9 cellular contexts compared by ENCODE assay signal in genomic region chr2:3242747-3243369, GRCh38.
DNase-seq lines count a peak whose midpoint lies in the region; ATAC-seq and TF ChIP-seq lines count a peak whose summit lies in the region.
"Had no signal": no experiment of that assay in that cellular context is flagged by ENCODE, and none has a peak within 500 bp of the region (broad histone marks: within the 10 kb centered on the region; RNA-seq: fewer than 3 reads in every experiment).

No MANE protein-coding gene starts in this region.

- no peaks in the 10 kb centered on the region for H3K4me1 ChIP-seq in uterus

- peaks cover 1 to 5% of the 10 kb centered on the region in 2 donors for H3K36me3 Mint-ChIP-seq in activated T-cell treated with anti-CD3 and anti-CD28 coated beads, Interleukin-2, amount 50 U/mL, for 72 hours (ENCODE audit: insufficient read depth in 2 of 2)

- no peak for TF ChIP-seq CTCF in uterus (IDR thresholded peaks at IDR 0.05)

- no peak overlapping the region for H3K27ac ChIP-seq in uterus

- peak; percentile 32 for DNase-seq in activated T-cell treated with anti-CD3 and anti-CD28 coated beads for 24 hours (ENCODE audit: low read depth)
- DNase-seq in activated T-cell treated with anti-CD3 and anti-CD28 coated beads, Interleukin-2, amount 50 U/mL, for 1 hour: no peak
- DNase-seq in activated T-cell treated with anti-CD3 and anti-CD28 coated beads, Interleukin-2, amount 50 U/mL, for 72 hours: peak in 1 of 2 donors; percentile 15
- peak in 5 of 6 experiments; percentile 12 to 76 (median 64) for DNase-seq in stimulated activated naive CD4-positive, alpha-beta T cell (lab: John Stamatoyannopoulos, UW)
- DNase-seq in uterus: no peak
- no peak for DNase-seq in mucosa of gallbladder (ENCODE audit: low spot score)
- no peak for DNase-seq in kidney glomerular epithelial cell (lab: John Stamatoyannopoulos, UW)
- DNase-seq: NCI-H187 had no signal

- H3K9me3 ChIP-seq in uterus: no peaks in the 10 kb centered on the region

- H3K27me3 ChIP-seq in uterus: no peaks in the 10 kb centered on the region

- no peak for TF ChIP-seq POLR2A in uterus (IDR thresholded peaks at IDR 0.05)

- H3K4me3 Mint-ChIP-seq in activated T-cell treated with anti-CD3 and anti-CD28 coated beads, Interleukin-2, amount 50 U/mL, for 72 hours: peak overlapping the region; percentile 49 to 58

- H3K4me3 ChIP-seq in uterus: no peak overlapping the region

- intact Hi-C loops in uterus (cut with DNase I; ENCODE audit: low total_unique reads): no loop called here

- peak overlapping the region; percentile 44 for H3K27ac Mint-ChIP-seq in activated T-cell treated with anti-CD3 and anti-CD28 coated beads, Interleukin-2, amount 50 U/mL, for 72 hours

- no peaks in the 10 kb centered on the region for H3K27me3 Mint-ChIP-seq in activated T-cell treated with anti-CD3 and anti-CD28 coated beads, Interleukin-2, amount 50 U/mL, for 72 hours (ENCODE audit: low read depth)

- no peaks in the 10 kb centered on the region for H3K36me3 ChIP-seq in uterus

- H3K9me3 Mint-ChIP-seq in activated T-cell treated with anti-CD3 and anti-CD28 coated beads, Interleukin-2, amount 50 U/mL, for 72 hours: no peaks in the 10 kb centered on the region

- ATAC-seq in HG03442 (IDR thresholded peaks at IDR 0.05; ENCODE audit: unreplicated experiment): peak; percentile 78
- peak; percentile 41 to 47 for ATAC-seq in activated T-cell treated with anti-CD3 and anti-CD28 coated beads, Interleukin-2, amount 50 U/mL, for 72 hours (replicated peaks in 1 of 2)

- H3K4me1 Mint-ChIP-seq in activated T-cell treated with anti-CD3 and anti-CD28 coated beads, Interleukin-2, amount 50 U/mL, for 72 hours (ENCODE audit: low read depth): peaks cover 35% of the 10 kb centered on the region

Comparison
In these comparisons a context has a peak if more than half of its experiments do, and no peak if none do; other contexts are left out.
1. DNase-seq: peak in activated T-cell treated with anti-CD3 and anti-CD28 coated beads for 24 hours (single experiment) and stimulated activated naive CD4-positive, alpha-beta T cell (5 of 6); none in activated T-cell treated with anti-CD3 and anti-CD28 coated beads, Interleukin-2, amount 50 U/mL, for 1 hour (single experiment), uterus (0 of 2), mucosa of gallbladder (single experiment) and kidney glomerular epithelial cell (single experiment).